ENCODE assay signal across 1 cellular context in genomic region chr7:40733111-40733510, GRCh38.
TF ChIP-seq lines count a peak whose summit lies in the region.

No MANE protein-coding gene starts in this region.

TF ChIP-seq in endothelial cell of umbilical vein, 7 proteins besides CTCF, POLR2A, EP300 and RAD21:
- TF ChIP-seq GATA2 (IDR thresholded peaks at IDR 0.05; ENCODE audit: insufficient read depth, insufficient read length, low read depth, low read length) (no peak), JUN (IDR thresholded peaks at IDR 0.05; ENCODE audit: borderline replicate concordance, insufficient read depth, insufficient read length, low read depth) (no peak), POLR2AphosphoS5 (IDR thresholded peaks at IDR 0.05; ENCODE audit: insufficient read depth, low read depth, low read length) (no peak), EZH2 (IDR thresholded peaks at IDR 0.05; ENCODE audit: borderline replicate concordance, low read depth, low read length, severe bottlenecking) (no peak), MYC (IDR thresholded peaks at IDR 0.05; ENCODE audit: low read depth, low read length) (no peak), MAX (IDR thresholded peaks at IDR 0.05; ENCODE audit: insufficient read depth, insufficient read length) (no peak), FOS (IDR thresholded peaks at IDR 0.05; ENCODE audit: borderline replicate concordance, insufficient read depth, low read length) (no peak)
